Comparison of ENCODE assay signal across 30 cellular contexts in genomic region chr3:40597441-40597840, GRCh38.
DNase-seq lines count a peak whose midpoint lies in the region; ATAC-seq, FAIRE-seq and TF ChIP-seq lines count a peak whose summit lies in the region.
"Had no signal": no experiment of that assay in that cellular context is flagged by ENCODE, and none has a peak within 500 bp of the region (broad histone marks: within the 10 kb centered on the region; RNA-seq: fewer than 3 reads in every experiment).

No MANE protein-coding gene starts in this region.

- H3K9me3 Mint-ChIP-seq in activated CD8-positive, alpha-beta T cell treated with anti-CD3 and anti-CD28 coated beads for 36 hours: no peaks in the 10 kb centered on the region
- H3K9me3 Mint-ChIP-seq in activated CD8-positive, alpha-beta T cell treated with anti-CD3 and anti-CD28 coated beads, Interleukin-2, amount 10 ng/mL, durations not matched to agents 7 days and 5 days (ENCODE audit: insufficient read depth): no peaks in the 10 kb centered on the region
- H3K9me3 Mint-ChIP-seq: activated naive CD4-positive, alpha-beta T cell treated with anti-CD3 and anti-CD28 coated beads, Interleukin-2, amount 10 ng/mL, durations not matched to agents 7 days and 5 days; H9; nephron progenitor cell had no signal

- H3K4me1 Mint-ChIP-seq in activated CD8-positive, alpha-beta T cell treated with anti-CD3 and anti-CD28 coated beads for 36 hours (ENCODE audit: low read depth): no peaks in the 10 kb centered on the region
- H3K4me1 Mint-ChIP-seq in activated CD8-positive, alpha-beta T cell treated with anti-CD3 and anti-CD28 coated beads, Interleukin-2, amount 10 ng/mL, durations not matched to agents 7 days and 5 days (ENCODE audit: low read depth): peaks cover 11% of the 10 kb centered on the region
- H3K4me1 Mint-ChIP-seq: activated naive CD4-positive, alpha-beta T cell treated with anti-CD3 and anti-CD28 coated beads, Interleukin-2, amount 10 ng/mL, durations not matched to agents 7 days and 5 days; nephron progenitor cell had no signal

- no peaks in the 10 kb centered on the region for H3K27me3 ChIP-seq in bronchial epithelial cell (ENCODE audit: control insufficient read depth, insufficient read depth, low read length)
- H3K27me3 ChIP-seq: BLaER1 treated with 17β-estradiol and CSF1 and Interleukin-3, amounts not matched to agents 10 nM and 100 nM; MG63; upper lobe of right lung had no signal

- H3K4me3 ChIP-seq in bronchial epithelial cell (ENCODE audit: low read depth, low read length): no peak overlapping the region
- H3K4me3 ChIP-seq: BLaER1 treated with 17β-estradiol and CSF1 and Interleukin-3, amounts not matched to agents 10 nM and 100 nM; MG63; smooth muscle cell; upper lobe of right lung had no signal

- in situ Hi-C loops in G401 (cut with HindIII; ENCODE audit: low sequenced_read_pairs): no loop called here

- intact Hi-C loops in activated CD8-positive, alpha-beta T cell treated with anti-CD3 and anti-CD28 coated beads for 36 hours (cut with micrococcal nuclease): no loop called here

- ATAC-seq in activated CD8-positive, alpha-beta T cell treated with anti-CD3 and anti-CD28 coated beads for 36 hours: no peak
- no peak for ATAC-seq in activated CD8-positive, alpha-beta T cell treated with anti-CD3 and anti-CD28 coated beads, Interleukin-2, amount 10 ng/mL, durations not matched to agents 7 days and 5 days
- ATAC-seq: HepG2, left colon, Panc1, upper lobe of right lung had no signal

- H3K27me3 Mint-ChIP-seq in activated CD8-positive, alpha-beta T cell treated with anti-CD3 and anti-CD28 coated beads for 36 hours: peaks cover 14% of the 10 kb centered on the region
- peaks cover 30% of the 10 kb centered on the region for H3K27me3 Mint-ChIP-seq in activated CD8-positive, alpha-beta T cell treated with anti-CD3 and anti-CD28 coated beads, Interleukin-2, amount 10 ng/mL, durations not matched to agents 7 days and 5 days (ENCODE audit: low read depth)

- H3K27ac Mint-ChIP-seq in activated CD8-positive, alpha-beta T cell treated with anti-CD3 and anti-CD28 coated beads for 36 hours: no peak overlapping the region
- H3K27ac Mint-ChIP-seq in activated CD8-positive, alpha-beta T cell treated with anti-CD3 and anti-CD28 coated beads, Interleukin-2, amount 10 ng/mL, durations not matched to agents 7 days and 5 days: no peak overlapping the region
- H3K27ac Mint-ChIP-seq: activated naive CD4-positive, alpha-beta T cell treated with anti-CD3 and anti-CD28 coated beads, Interleukin-2, amount 10 ng/mL, durations not matched to agents 7 days and 5 days; H9; nephron progenitor cell; progenitor cell of endocrine pancreas had no signal

- FAIRE-seq in RCC 7860 (lab: Jason Lieb, UNC) (peak; percentile 69), bronchial epithelial cell (lab: Jason Lieb, UNC) (no peak)
- FAIRE-seq: A204.1, frontal cortex, G401.6, GM19239, HepG2 had no signal

- H3K36me3 ChIP-seq in bronchial epithelial cell (ENCODE audit: control insufficient read depth, insufficient read depth, low read length): no peaks in the 10 kb centered on the region
- H3K36me3 ChIP-seq: BLaER1 treated with 17β-estradiol and CSF1 and Interleukin-3, amounts not matched to agents 10 nM and 100 nM; MG63; upper lobe of right lung had no signal

- CTCF ChIA-PET in activated CD8-positive, alpha-beta T cell treated with anti-CD3 and anti-CD28 coated beads for 36 hours (lab: Charles Lee): no interaction called here
- CTCF ChIA-PET in activated CD8-positive, alpha-beta T cell treated with anti-CD3 and anti-CD28 coated beads, Interleukin-2, amount 10 ng/mL, durations not matched to agents 7 days and 5 days (lab: Charles Lee): interaction anchor here (1.9 kb wide), 1 partner anchor 17 kb away, joined by 5 read pairs; no protein-coding TSS in a partner anchor

- DNase-seq in activated CD8-positive, alpha-beta T cell treated with anti-CD3 and anti-CD28 coated beads for 36 hours: peak; percentile 10
- no peak for DNase-seq in activated CD8-positive, alpha-beta T cell treated with anti-CD3 and anti-CD28 coated beads, Interleukin-2, amount 10 ng/mL, durations not matched to agents 7 days and 5 days
- DNase-seq in RCC 7860 (ENCODE audit: low spot score) (peak; percentile 44), bronchial epithelial cell (ENCODE audit: low read depth) (peak; percentile 56), renal cortical epithelial cell (ENCODE audit: low read depth) (peak; percentile 68), KG1 (lab: John Stamatoyannopoulos, UW) (no peak), G401 (ENCODE audit: low spot score) (no peak), DMS79 treated with DMSO at 0.1 percent for 48 hours (lab: John Stamatoyannopoulos, UW) (no peak)
- DNase-seq: activated naive CD4-positive, alpha-beta T cell treated with anti-CD3 and anti-CD28 coated beads, Interleukin-2, amount 10 ng/mL, durations not matched to agents 7 days and 5 days; Calu3; H9; left colon; MG63; midbrain; NCI-H1694; NCI-H2227 treated with DMSO at 0.1 percent for 48 hours; nephron progenitor cell; SK-N-SH; stimulated activated CD4-positive, alpha-beta T cell treated with anti-CD3 and anti-CD28 coated beads, Interleukin-4, amount 100 ng/mL, for 1 hour; T-helper 9 cell; upper lobe of right lung had no signal

- no peaks in the 10 kb centered on the region for H3K36me3 Mint-ChIP-seq in activated CD8-positive, alpha-beta T cell treated with anti-CD3 and anti-CD28 coated beads for 36 hours (ENCODE audit: low read depth)
- no peaks in the 10 kb centered on the region for H3K36me3 Mint-ChIP-seq in activated CD8-positive, alpha-beta T cell treated with anti-CD3 and anti-CD28 coated beads, Interleukin-2, amount 10 ng/mL, durations not matched to agents 7 days and 5 days (ENCODE audit: low read depth)
- H3K36me3 Mint-ChIP-seq: activated naive CD4-positive, alpha-beta T cell treated with anti-CD3 and anti-CD28 coated beads, Interleukin-2, amount 10 ng/mL, durations not matched to agents 7 days and 5 days had no signal

- H3K4me3 Mint-ChIP-seq in activated CD8-positive, alpha-beta T cell treated with anti-CD3 and anti-CD28 coated beads for 36 hours: no peak overlapping the region
- H3K4me3 Mint-ChIP-seq in activated CD8-positive, alpha-beta T cell treated with anti-CD3 and anti-CD28 coated beads, Interleukin-2, amount 10 ng/mL, durations not matched to agents 7 days and 5 days: no peak overlapping the region
- H3K4me3 Mint-ChIP-seq: activated naive CD4-positive, alpha-beta T cell treated with anti-CD3 and anti-CD28 coated beads, Interleukin-2, amount 10 ng/mL, durations not matched to agents 7 days and 5 days; H9; nephron progenitor cell had no signal

- TF ChIP-seq CTCF in activated CD8-positive, alpha-beta T cell treated with anti-CD3 and anti-CD28 coated beads for 36 hours (IDR thresholded peaks at IDR 0.05): no peak
- no peak for TF ChIP-seq CTCF in bronchial epithelial cell (IDR thresholded peaks at IDR 0.05; ENCODE audit: insufficient read depth, low read length, severe bottlenecking)

- POLR2A ChIA-PET in activated CD8-positive, alpha-beta T cell treated with anti-CD3 and anti-CD28 coated beads for 36 hours (lab: Charles Lee): no interaction called here
- POLR2A ChIA-PET in activated CD8-positive, alpha-beta T cell treated with anti-CD3 and anti-CD28 coated beads, Interleukin-2, amount 10 ng/mL, durations not matched to agents 7 days and 5 days (lab: Charles Lee): no interaction called here

Comparison
In these comparisons a context has a peak if more than half of its experiments do, and no peak if none do; other contexts are left out.
1. DNase-seq: peak in activated CD8-positive, alpha-beta T cell treated with anti-CD3 and anti-CD28 coated beads for 36 hours (single experiment), RCC 7860 (single experiment), bronchial epithelial cell (single experiment) and renal cortical epithelial cell (single experiment); none in activated CD8-positive, alpha-beta T cell treated with anti-CD3 and anti-CD28 coated beads, Interleukin-2, amount 10 ng/mL, durations not matched to agents 7 days and 5 days (single experiment), KG1 (single experiment), G401 (single experiment) and DMS79 treated with DMSO at 0.1 percent for 48 hours (single experiment).